Comparison of ENCODE assay signal across 19 cellular contexts in the genomic region with DNA sequence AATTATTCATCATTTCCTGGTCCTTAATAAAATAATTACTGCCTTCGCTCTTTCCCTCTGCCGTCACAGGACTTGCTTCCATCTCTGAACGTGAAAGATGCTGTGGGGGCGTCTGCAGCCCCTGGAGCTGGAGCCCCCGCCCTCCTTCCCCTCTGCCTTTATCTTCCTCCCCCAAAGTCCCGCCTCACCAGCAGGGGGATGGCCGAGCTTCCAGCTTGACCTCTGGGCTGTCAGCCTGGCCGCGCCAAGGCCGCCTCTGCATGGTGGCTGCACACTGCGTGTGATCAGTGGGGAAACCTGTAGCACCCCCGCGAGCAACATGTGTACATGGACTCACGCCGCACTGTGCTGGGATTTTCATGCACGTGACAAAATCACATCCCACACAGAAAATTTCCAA. TPM values are rescaled to one million over a fixed set of nuclear protein-coding genes. Genes with fewer than 3 reads are reported as not detected.
DNase-seq lines count a peak whose midpoint lies in the region; ATAC-seq and TF ChIP-seq lines count a peak whose summit lies in the region.
"Had no signal": no experiment of that assay in that cellular context is flagged by ENCODE, and none has a peak within 500 bp of the region (broad histone marks: within the 10 kb centered on the region; RNA-seq: fewer than 3 reads in every experiment).

No MANE protein-coding gene starts in this region.

- no peak for ATAC-seq in SK-N-SH treated with all-trans-retinoic acid at 6 μM for 48 hours
- ATAC-seq in WTC11 = peak; percentile 66
- ATAC-seq in sciatic nerve = peak; percentile 31

- H3K79me1 ChIP-seq in mesendoderm (ENCODE audit: low read length) = no peaks in the 10 kb centered on the region

- TF ChIP-seq RAD21 in SK-N-SH (IDR thresholded peaks at IDR 0.05; ENCODE audit: low read length) = no peak

- DNase-seq in SK-N-SH (peak; percentile 69), WTC11 (ENCODE audit: low spot score) (peak; percentile 47), iPS-NIHi7 (ENCODE audit: extremely low spot score) (peak; percentile 68), sciatic nerve (ENCODE audit: low spot score) (no peak), mesendoderm (no peak), NCI-H1092 (lab: John Stamatoyannopoulos, UW) (no peak)
- no peak for DNase-seq in effector memory CD4-positive, alpha-beta T cell
- DNase-seq: CD4-positive, alpha-beta memory T cell; GOT3; NCI-H1436 treated with DMSO at 0.1 percent for 48 hours; NCI-H2029 treated with DMSO at 0.1 percent for 48 hours; NCI-H2171; NCI-H526; PC-9 had no signal

- 67% methylated on average over 16 of the region's 16 CpGs for WGBS in SK-N-SH (ENCODE audit: low lambda C conversion rate)
- WGBS in mesendoderm (ENCODE audit: extremely low coverage, insufficient coverage, low lambda C conversion rate) = no CpG with 5 or more reads among the region's 16 CpGs

- intact Hi-C loops in sciatic nerve (cut with DNase I) = no loop called here

- H3K9ac ChIP-seq in SK-N-SH (no peak overlapping the region), mesendoderm (ENCODE audit: low read length) (no peak overlapping the region)

- no peaks in the 10 kb centered on the region for H3K9me2 ChIP-seq in SK-N-SH

- H3K27ac Mint-ChIP-seq in WTC11 = no peak overlapping the region
- H3K27ac Mint-ChIP-seq: CD4-positive, alpha-beta memory T cell had no signal

- H2AK5ac ChIP-seq in mesendoderm (ENCODE audit: low read length) = no peak overlapping the region

- no peak for TF ChIP-seq EP300 in SK-N-SH (IDR thresholded peaks at IDR 0.05; ENCODE audit: borderline replicate concordance in 1 of 2, low read depth in 1 of 2, low read length in 1 of 2)

- no peak overlapping the region for H2BK15ac ChIP-seq in mesendoderm (replicated peaks; ENCODE audit: low read depth)

- 0 out of 2 replicates have a peak, but pooled peaks cover 3% of the 10 kb centered on the region for H3K9me3 Mint-ChIP-seq in WTC11

- H3K27ac ChIP-seq in SK-N-SH (ENCODE audit: low read depth in 2 of 2, low read length in 1 of 2) = no peak overlapping the region
- H3K27ac ChIP-seq in mesendoderm (ENCODE audit: low read depth, low read length) = no peak overlapping the region
- H3K27ac ChIP-seq in effector memory CD4-positive, alpha-beta T cell (ENCODE audit: insufficient read depth, low read length, poor library complexity, severe bottlenecking) = no peak overlapping the region
- H3K27ac ChIP-seq: 22Rv1, PC-9 had no signal

- H3K9me3 ChIP-seq in SK-N-SH = no peaks in the 10 kb centered on the region
- H3K9me3 ChIP-seq in effector memory CD4-positive, alpha-beta T cell (ENCODE audit: control insufficient read depth, low read length) = no peaks in the 10 kb centered on the region

- no peak overlapping the region for H2BK120ac ChIP-seq in mesendoderm (ENCODE audit: low read depth, low read length)

- H3K79me2 ChIP-seq in SK-N-SH (ENCODE audit: insufficient read depth) = no peaks in the 10 kb centered on the region
- H3K79me2 ChIP-seq in mesendoderm (ENCODE audit: control insufficient read depth, insufficient read depth, low read length) = no peaks in the 10 kb centered on the region

- H3K56ac ChIP-seq in mesendoderm (ENCODE audit: low read length) = no peak overlapping the region

- H3K4me3 Mint-ChIP-seq in WTC11 = no peak overlapping the region
- H3K4me3 Mint-ChIP-seq: CD4-positive, alpha-beta memory T cell had no signal

- peaks cover 0 to 24% of the 10 kb centered on the region in 2 experiments; a peak in 1 of 4 replicates for H3K4me1 ChIP-seq in SK-N-SH (ENCODE audit: control insufficient read depth in 1 of 2, insufficient read depth in 2 of 2, low read depth in 1 of 2, low read length in 1 of 2)
- no peaks in the 10 kb centered on the region for H3K4me1 ChIP-seq in mesendoderm (ENCODE audit: control insufficient read depth, low read depth, low read length)
- H3K4me1 ChIP-seq in effector memory CD4-positive, alpha-beta T cell (ENCODE audit: control insufficient read depth, insufficient read depth, low read length, poor library complexity, severe bottlenecking) = no peaks in the 10 kb centered on the region

- H3K4me3 ChIP-seq in SK-N-SH (ENCODE audit: low read depth in 2 of 2, low read length in 1 of 2) = no peak overlapping the region
- H3K4me3 ChIP-seq in mesendoderm (ENCODE audit: low read length) = no peak overlapping the region
- H3K4me3 ChIP-seq in effector memory CD4-positive, alpha-beta T cell (ENCODE audit: insufficient read depth, low read depth, low read length, poor library complexity, severe bottlenecking) = no peak overlapping the region
- H3K4me3 ChIP-seq: PC-9 had no signal

- no peaks in the 10 kb centered on the region for H3K36me3 Mint-ChIP-seq in WTC11
- H3K36me3 Mint-ChIP-seq: CD4-positive, alpha-beta memory T cell had no signal

- no peak overlapping the region for H4K8ac ChIP-seq in mesendoderm (ENCODE audit: low read depth, low read length)

- no peak overlapping the region for H2AFZ ChIP-seq in SK-N-SH (ENCODE audit: low read depth)
- H2AFZ ChIP-seq: PC-9 had no signal

- H3K27me3 Mint-ChIP-seq in WTC11 (ENCODE audit: low read depth) = no peaks in the 10 kb centered on the region; the same call in 1 of the 2 replicates

- no peak overlapping the region for H3K23ac ChIP-seq in mesendoderm (ENCODE audit: low read length)

- POLR2A ChIA-PET in SK-N-SH (lab: Yijun Ruan, JAX) = no interaction called here
- POLR2A ChIA-PET in WTC11 (lab: Charles Lee) = interaction anchor here (0.6 kb wide), 1 partner anchor 731 kb away, joined by 3 read pairs; no protein-coding TSS in a partner anchor

- H4K5ac ChIP-seq in mesendoderm (ENCODE audit: low read length) = no peak overlapping the region

- H3K4ac ChIP-seq in mesendoderm (ENCODE audit: low read depth, low read length) = no peak overlapping the region

- TF ChIP-seq CTCF in SK-N-SH (IDR thresholded peaks at IDR 0.05) (no peak), WTC11 (IDR thresholded peaks at IDR 0.05) (no peak)

- H3K27me3 ChIP-seq in SK-N-SH (ENCODE audit: insufficient read depth) (no peaks in the 10 kb centered on the region), mesendoderm (ENCODE audit: insufficient read depth, low read length, poor library complexity) (no peaks in the 10 kb centered on the region)
- no peaks in the 10 kb centered on the region for H3K27me3 ChIP-seq in effector memory CD4-positive, alpha-beta T cell (replicated peaks; ENCODE audit: control insufficient read depth, insufficient read depth, low read length, poor library complexity, severe bottlenecking)

- no peak overlapping the region for H3K18ac ChIP-seq in mesendoderm (ENCODE audit: low read length)

- H3K36me3 ChIP-seq in SK-N-SH (replicated peaks in 1 of 2; ENCODE audit: control insufficient read depth in 1 of 2, insufficient read depth in 2 of 2, low read length in 1 of 2) = no peaks in the 10 kb centered on the region
- no peaks in the 10 kb centered on the region for H3K36me3 ChIP-seq in mesendoderm (ENCODE audit: control insufficient read depth, insufficient read depth, low read length)
- no peaks in the 10 kb centered on the region for H3K36me3 ChIP-seq in effector memory CD4-positive, alpha-beta T cell (ENCODE audit: control insufficient read depth, insufficient read depth, low read length)

- H3K4me2 ChIP-seq in SK-N-SH (no peak overlapping the region), mesendoderm (ENCODE audit: low read length) (no peak overlapping the region)
- H3K4me2 ChIP-seq: PC-9 had no signal

- CTCF ChIA-PET in SK-N-SH (lab: Yijun Ruan, JAX) = interaction anchor here (0.8 to 2.8 kb wide), 8 partner anchors 10 to 268 kb away, joined by 3 to 18 read pairs (median 3); a partner anchor contains a TSS
- CTCF ChIA-PET in WTC11 (lab: Charles Lee) = interaction anchor here (1.0 to 3.6 kb wide), 24 partner anchors 10 to 269 kb away, joined by 3 to 14 read pairs (median 4); a partner anchor contains a TSS

- peaks cover 25% of the 10 kb centered on the region for H3K4me1 Mint-ChIP-seq in WTC11
- H3K4me1 Mint-ChIP-seq: CD4-positive, alpha-beta memory T cell had no signal

- no peaks in the 10 kb centered on the region for H3F3A ChIP-seq in SK-N-SH (replicated peaks; ENCODE audit: insufficient read depth)

- H4K20me1 ChIP-seq in SK-N-SH (ENCODE audit: insufficient read depth) = no peaks in the 10 kb centered on the region

- H2BK5ac ChIP-seq in mesendoderm (ENCODE audit: low read length) = no peak overlapping the region

TF ChIP-seq in SK-N-SH, 30 proteins besides CTCF, POLR2A, EP300 and RAD21 (continues in another document):
- TF ChIP-seq GABPA (IDR thresholded peaks at IDR 0.05; ENCODE audit: low read depth) (no peak), NFIC (IDR thresholded peaks at IDR 0.05; ENCODE audit: borderline replicate concordance) (no peak), TCF12 (IDR thresholded peaks at IDR 0.05) (no peak), YY1 (IDR thresholded peaks at IDR 0.05; ENCODE audit: low read depth) (no peak)

TF ChIP-seq in SK-N-SH treated with all-trans-retinoic acid at 6 μM for 48 hours, 23 proteins besides CTCF, POLR2A, EP300 and RAD21:
- TF ChIP-seq ARNTL (CRISPR knock-in tag; IDR thresholded peaks at IDR 0.05; ENCODE audit: borderline replicate concordance, low read depth) (no peak), GLIS3 (CRISPR knock-in tag; IDR thresholded peaks at IDR 0.05) (no peak), ISL1 (CRISPR knock-in tag; IDR thresholded peaks at IDR 0.05) (no peak), ZNF8 (CRISPR knock-in tag; IDR thresholded peaks at IDR 0.05) (no peak)

TF ChIP-seq in WTC11, 78 proteins besides CTCF, POLR2A, EP300 and RAD21 (continues in another document):
- TF ChIP-seq ZNF121 (CRISPR knock-in tag; IDR thresholded peaks at IDR 0.05) (no peak), FOXK1 (CRISPR knock-in tag; IDR thresholded peaks at IDR 0.05) (no peak), ZNF138 (CRISPR knock-in tag; conservative IDR thresholded peaks at IDR 0.05) (no peak), ZNF317 (CRISPR knock-in tag; IDR thresholded peaks at IDR 0.05; ENCODE audit: borderline replicate concordance, low read depth) (no peak)
- TF ChIP-seq, protein P1, sequence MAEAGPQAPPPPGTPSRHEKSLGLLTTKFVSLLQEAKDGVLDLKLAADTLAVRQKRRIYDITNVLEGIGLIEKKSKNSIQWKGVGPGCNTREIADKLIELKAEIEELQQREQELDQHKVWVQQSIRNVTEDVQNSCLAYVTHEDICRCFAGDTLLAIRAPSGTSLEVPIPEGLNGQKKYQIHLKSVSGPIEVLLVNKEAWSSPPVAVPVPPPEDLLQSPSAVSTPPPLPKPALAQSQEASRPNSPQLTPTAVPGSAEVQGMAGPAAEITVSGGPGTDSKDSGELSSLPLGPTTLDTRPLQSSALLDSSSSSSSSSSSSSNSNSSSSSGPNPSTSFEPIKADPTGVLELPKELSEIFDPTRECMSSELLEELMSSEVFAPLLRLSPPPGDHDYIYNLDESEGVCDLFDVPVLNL (CRISPR knock-in tag; IDR thresholded peaks at IDR 0.05; ENCODE audit: borderline replicate concordance, low read depth) = no peak

RNA-seq across cellular contexts. Expression of a gene that starts 26.4 kb away (rescaled TPM):
- 0.02 and 0.03 TPM in 2 replicates for polyA plus RNA-seq in SK-N-SH (2012; rRNA removed)
- 0.01 TPM in 2 replicates for polyA plus RNA-seq in SK-N-SH (2012; cell fraction: cytosol; rRNA removed)
- polyA plus RNA-seq in SK-N-SH (2012; cell fraction: nucleus; rRNA removed) = 0.01 and 0.02 TPM in 2 replicates
- total RNA-seq in WTC11 (2021) (0.05 TPM in 1 of 3 replicates, not detected in the others), sciatic nerve (0.09 TPM)
- 0.03 TPM for polyA plus RNA-seq in mesendoderm (2013, experiment 1 of 2)
- polyA plus RNA-seq in mesendoderm (2013, experiment 2 of 2) = 0.03 TPM
- total RNA-seq: CD4-positive, alpha-beta memory T cell; HT-29; MCF 10A had no signal
- polyA plus RNA-seq: BJ; CD4-positive, alpha-beta memory T cell had no signal

Comparison
In these comparisons a context has a peak if more than half of its experiments do, and no peak if none do; other contexts are left out.
1. DNase-seq: peak in SK-N-SH (single experiment), WTC11 (single experiment) and iPS-NIHi7 (single experiment); none in sciatic nerve (single experiment), mesendoderm (single experiment), effector memory CD4-positive, alpha-beta T cell (0 of 3) and NCI-H1092 (single experiment).